9 cellular contexts compared by ENCODE assay signal in the genomic region with DNA sequence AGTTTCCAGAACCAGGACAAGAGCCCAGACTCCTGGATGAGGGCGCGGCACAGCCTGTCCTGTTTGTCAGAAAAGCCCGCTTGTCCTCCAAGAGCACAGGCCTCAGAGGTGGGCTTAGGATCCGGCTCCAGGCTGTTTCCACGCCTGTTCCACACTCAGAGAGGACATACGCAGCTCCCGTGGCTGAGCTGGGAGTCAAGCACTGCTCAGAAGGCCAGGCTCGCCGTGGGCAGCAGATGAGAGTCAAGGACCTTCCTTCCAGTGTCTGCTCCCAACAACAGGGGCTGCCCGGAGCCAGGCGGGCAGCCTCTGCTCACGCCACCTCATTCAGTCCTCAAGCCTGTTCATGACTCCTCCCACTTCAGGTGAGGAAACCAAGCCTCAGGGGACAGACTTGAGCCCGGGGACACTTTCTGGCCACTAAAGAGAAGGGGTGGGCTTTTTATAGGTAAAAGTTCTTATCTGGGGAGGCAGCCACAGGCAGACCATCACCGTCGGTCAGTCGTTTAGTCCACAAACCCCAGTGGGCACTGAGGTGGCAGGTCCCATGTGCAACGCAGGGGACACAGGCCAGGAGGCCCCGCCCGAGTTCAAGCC. TPM values are rescaled to one million over a fixed set of nuclear protein-coding genes. Genes with fewer than 3 reads are reported as not detected.
DNase-seq lines count a peak whose midpoint lies in the region; ATAC-seq and TF ChIP-seq lines count a peak whose summit lies in the region.
"Had no signal": no experiment of that assay in that cellular context is flagged by ENCODE, and none has a peak within 500 bp of the region (broad histone marks: within the 10 kb centered on the region; RNA-seq: fewer than 3 reads in every experiment).

No MANE protein-coding gene starts in this region.

- peaks cover 71 to 85% (median 79%) of the 10 kb centered on the region in 10 experiments for H3K4me1 ChIP-seq in BLaER1 treated with 17β-estradiol and CSF1 and Interleukin-3, amounts not matched to agents 10 nM and 100 nM
- peaks cover 55% of the 10 kb centered on the region for H3K4me1 ChIP-seq in cardiac muscle cell (ENCODE audit: low read depth)
- H3K4me1 ChIP-seq in prostate gland (replicated peaks), result peaks cover 45% of the 10 kb centered on the region

- peak overlapping the region in 2 of 10 experiments; percentile 37 to 38; a peak in 1 of 20 replicates for H3K4me3 ChIP-seq in BLaER1 treated with 17β-estradiol and CSF1 and Interleukin-3, amounts not matched to agents 10 nM and 100 nM
- H3K4me3 ChIP-seq in cardiac muscle cell (no peak overlapping the region), prostate gland (peak overlapping the region in 1 of 2 donors; percentile 32)

- no peaks in the 10 kb centered on the region for H3K9me3 Mint-ChIP-seq in activated T-helper 1 cell treated with anti-CD3 and anti-CD28 coated beads, Interleukin-12 subunit alpha, Interleukin-12 subunit beta, Interleukin-2, Interleukin-4 antibody, amounts not matched to agents 30 ng/mL and 10 ng/mL and 1 ng/mL, durations not matched to agents 14 hours and 24 hours and 36 hours
- H3K9me3 Mint-ChIP-seq in activated CD8-positive, alpha-beta T cell treated with anti-CD3 and anti-CD28 coated beads, Interleukin-2, amount 10 ng/mL, durations not matched to agents 7 days and 5 days (ENCODE audit: insufficient read depth), result no peaks in the 10 kb centered on the region

- H3K27me3 Mint-ChIP-seq in activated T-helper 1 cell treated with anti-CD3 and anti-CD28 coated beads, Interleukin-12 subunit alpha, Interleukin-12 subunit beta, Interleukin-2, Interleukin-4 antibody, amounts not matched to agents 30 ng/mL and 10 ng/mL and 1 ng/mL, durations not matched to agents 14 hours and 24 hours and 36 hours (ENCODE audit: insufficient read depth), result no peaks in the 10 kb centered on the region
- H3K27me3 Mint-ChIP-seq in activated CD8-positive, alpha-beta T cell treated with anti-CD3 and anti-CD28 coated beads, Interleukin-2, amount 10 ng/mL, durations not matched to agents 7 days and 5 days (ENCODE audit: low read depth), result no peaks in the 10 kb centered on the region

- POLR2A ChIA-PET in HEK293T (lab: Yijun Ruan, JAX), result interaction anchor here (1.6 to 2.4 kb wide), 2 partner anchors 30 kb away, joined by 9 read pairs; partner anchors contain the start of gene POLDIP3
- POLR2A ChIA-PET in activated CD8-positive, alpha-beta T cell treated with anti-CD3 and anti-CD28 coated beads, Interleukin-2, amount 10 ng/mL, durations not matched to agents 7 days and 5 days (lab: Charles Lee), result no interaction called here

- no peaks in the 10 kb centered on the region for H3K27me3 ChIP-seq in BLaER1 treated with 17β-estradiol and CSF1 and Interleukin-3, amounts not matched to agents 10 nM and 100 nM
- no peaks in the 10 kb centered on the region for H3K27me3 ChIP-seq in cardiac muscle cell
- no peaks in the 10 kb centered on the region for H3K27me3 ChIP-seq in prostate gland (replicated peaks; ENCODE audit: insufficient read depth)

- no peak for ATAC-seq in HG02610 (IDR thresholded peaks at IDR 0.05; ENCODE audit: unreplicated experiment)
- ATAC-seq in activated CD8-positive, alpha-beta T cell treated with anti-CD3 and anti-CD28 coated beads, Interleukin-2, amount 10 ng/mL, durations not matched to agents 7 days and 5 days, result no peak

- H3K36me3 Mint-ChIP-seq in activated T-helper 1 cell treated with anti-CD3 and anti-CD28 coated beads, Interleukin-12 subunit alpha, Interleukin-12 subunit beta, Interleukin-2, Interleukin-4 antibody, amounts not matched to agents 30 ng/mL and 10 ng/mL and 1 ng/mL, durations not matched to agents 14 hours and 24 hours and 36 hours (ENCODE audit: low read depth), result peaks cover 3% of the 10 kb centered on the region
- peaks cover 4% of the 10 kb centered on the region for H3K36me3 Mint-ChIP-seq in activated CD8-positive, alpha-beta T cell treated with anti-CD3 and anti-CD28 coated beads, Interleukin-2, amount 10 ng/mL, durations not matched to agents 7 days and 5 days (ENCODE audit: low read depth)

- peak overlapping the region; percentile 86 to 99 (median 96) for H3K4me2 ChIP-seq in BLaER1 treated with 17β-estradiol and CSF1 and Interleukin-3, amounts not matched to agents 10 nM and 100 nM

- peak; percentile 26 for TF ChIP-seq POLR2A in prostate gland (IDR thresholded peaks at IDR 0.05)

- peak overlapping the region in 8 of 11 experiments; percentile 2 to 66 (median 48); a peak in 12 of 22 replicates for H3K27ac ChIP-seq in BLaER1 treated with 17β-estradiol and CSF1 and Interleukin-3, amounts not matched to agents 10 nM and 100 nM
- peak overlapping the region; percentile 84 for H3K27ac ChIP-seq in cardiac muscle cell
- H3K27ac ChIP-seq in prostate gland, result peak overlapping the region; percentile 96 to 97

- intact Hi-C loops in activated T-helper 1 cell treated with anti-CD3 and anti-CD28 coated beads, Interleukin-12 subunit alpha, Interleukin-12 subunit beta, Interleukin-2, Interleukin-4 antibody, amounts not matched to agents 30 ng/mL and 10 ng/mL and 1 ng/mL, durations not matched to agents 14 hours and 24 hours and 36 hours (cut with micrococcal nuclease), result no loop called here
- intact Hi-C loops in prostate gland (cut with DNase I), result no loop called here

- peaks cover 68 to 84% (median 80%) of the 10 kb centered on the region in 11 experiments; a peak in 21 of 22 replicates for H4K20me1 ChIP-seq in BLaER1 treated with 17β-estradiol and CSF1 and Interleukin-3, amounts not matched to agents 10 nM and 100 nM

- CTCF ChIA-PET in HEK293T (lab: Yijun Ruan, JAX), result no interaction called here
- CTCF ChIA-PET in activated CD8-positive, alpha-beta T cell treated with anti-CD3 and anti-CD28 coated beads, Interleukin-2, amount 10 ng/mL, durations not matched to agents 7 days and 5 days (lab: Charles Lee), result no interaction called here

- 15% methylated on average over 17 of the region's 19 CpGs for WGBS in prostate gland

- H3K4me1 Mint-ChIP-seq in activated T-helper 1 cell treated with anti-CD3 and anti-CD28 coated beads, Interleukin-12 subunit alpha, Interleukin-12 subunit beta, Interleukin-2, Interleukin-4 antibody, amounts not matched to agents 30 ng/mL and 10 ng/mL and 1 ng/mL, durations not matched to agents 14 hours and 24 hours and 36 hours (ENCODE audit: low read depth), result peaks cover 15% of the 10 kb centered on the region
- H3K4me1 Mint-ChIP-seq in activated CD8-positive, alpha-beta T cell treated with anti-CD3 and anti-CD28 coated beads, Interleukin-2, amount 10 ng/mL, durations not matched to agents 7 days and 5 days (ENCODE audit: low read depth), result peaks cover 29% of the 10 kb centered on the region

- H3K27ac Mint-ChIP-seq in activated T-helper 1 cell treated with anti-CD3 and anti-CD28 coated beads, Interleukin-12 subunit alpha, Interleukin-12 subunit beta, Interleukin-2, Interleukin-4 antibody, amounts not matched to agents 30 ng/mL and 10 ng/mL and 1 ng/mL, durations not matched to agents 14 hours and 24 hours and 36 hours, result no peak overlapping the region
- H3K27ac Mint-ChIP-seq in activated CD8-positive, alpha-beta T cell treated with anti-CD3 and anti-CD28 coated beads, Interleukin-2, amount 10 ng/mL, durations not matched to agents 7 days and 5 days, result no peak overlapping the region

- DNase-seq in activated T-helper 1 cell treated with anti-CD3 and anti-CD28 coated beads, Interleukin-12 subunit alpha, Interleukin-12 subunit beta, Interleukin-2, Interleukin-4 antibody, amounts not matched to agents 30 ng/mL and 10 ng/mL and 1 ng/mL, durations not matched to agents 14 hours and 24 hours and 36 hours (ENCODE audit: low spot score), result no peak
- DNase-seq in cardiac muscle cell (ENCODE audit: low read depth in 1 of 2, low spot score in 1 of 2) (no peak), prostate gland (ENCODE audit: low spot score) (no peak), HEK293T (ENCODE audit: extremely low spot score) (no peak), GM10266 (ENCODE audit: extremely low spot score) (no peak)
- no peak for DNase-seq in activated CD8-positive, alpha-beta T cell treated with anti-CD3 and anti-CD28 coated beads, Interleukin-2, amount 10 ng/mL, durations not matched to agents 7 days and 5 days
- DNase-seq: activated CD4-positive, alpha-beta T cell treated with anti-CD3 and anti-CD28 coated beads, Interleukin-2, amount 50 U/mL, for 1 hour had no signal

- peak overlapping the region; percentile 32 to 93 (median 70); a peak in 20 of 22 replicates for H3K9ac ChIP-seq in BLaER1 treated with 17β-estradiol and CSF1 and Interleukin-3, amounts not matched to agents 10 nM and 100 nM

- TF ChIP-seq CTCF in cardiac muscle cell (IDR thresholded peaks at IDR 0.05; ENCODE audit: low read depth, low read length), result no peak
- no peak for TF ChIP-seq CTCF in prostate gland (IDR thresholded peaks at IDR 0.05)
- no peak for TF ChIP-seq CTCF in GM10266 (IDR thresholded peaks at IDR 0.05; ENCODE audit: control insufficient read depth, insufficient read depth, low read depth, missing control alignments)

- no peaks in the 10 kb centered on the region for H3K36me3 ChIP-seq in BLaER1 treated with 17β-estradiol and CSF1 and Interleukin-3, amounts not matched to agents 10 nM and 100 nM
- H3K36me3 ChIP-seq in cardiac muscle cell (no peaks in the 10 kb centered on the region), prostate gland (no peaks in the 10 kb centered on the region)

- H3K9me3 ChIP-seq in BLaER1 treated with 17β-estradiol and CSF1 and Interleukin-3, amounts not matched to agents 10 nM and 100 nM (replicated peaks in 1 of 11), result no peaks in the 10 kb centered on the region
- H3K9me3 ChIP-seq in cardiac muscle cell (ENCODE audit: low read depth) (no peaks in the 10 kb centered on the region), prostate gland (no peaks in the 10 kb centered on the region)

- peak overlapping the region; percentile 26 for H3K4me3 Mint-ChIP-seq in activated T-helper 1 cell treated with anti-CD3 and anti-CD28 coated beads, Interleukin-12 subunit alpha, Interleukin-12 subunit beta, Interleukin-2, Interleukin-4 antibody, amounts not matched to agents 30 ng/mL and 10 ng/mL and 1 ng/mL, durations not matched to agents 14 hours and 24 hours and 36 hours
- no peak overlapping the region for H3K4me3 Mint-ChIP-seq in activated CD8-positive, alpha-beta T cell treated with anti-CD3 and anti-CD28 coated beads, Interleukin-2, amount 10 ng/mL, durations not matched to agents 7 days and 5 days

RNA-seq across cellular contexts. Expression of gene CYB5R3, which starts 3.8 kb away (rescaled TPM):
- 69.8 and 75.1 TPM in 2 replicates for total RNA-seq in activated T-helper 1 cell treated with anti-CD3 and anti-CD28 coated beads, Interleukin-12 subunit alpha, Interleukin-12 subunit beta, Interleukin-2, Interleukin-4 antibody, amounts not matched to agents 30 ng/mL and 10 ng/mL and 1 ng/mL, durations not matched to agents 14 hours and 24 hours and 36 hours
- total RNA-seq in cardiac muscle cell (180 and 189 TPM in 2 replicates), prostate gland (100 to 1,000 TPM; 125 to 455 TPM)
- 357 and 366 TPM in 2 replicates for polyA plus RNA-seq in cardiac muscle cell
- 10 to 100 TPM; 87.7 to 91.4 TPM for total RNA-seq in activated CD8-positive, alpha-beta T cell treated with anti-CD3 and anti-CD28 coated beads, Interleukin-2, amount 10 ng/mL, durations not matched to agents 7 days and 5 days

RNA-seq across cellular contexts. Expression of gene ATP5MGL, which starts 5.0 kb away (rescaled TPM):
- 0.49 TPM in 1 of 2 replicates, not detected in the other for total RNA-seq in activated T-helper 1 cell treated with anti-CD3 and anti-CD28 coated beads, Interleukin-12 subunit alpha, Interleukin-12 subunit beta, Interleukin-2, Interleukin-4 antibody, amounts not matched to agents 30 ng/mL and 10 ng/mL and 1 ng/mL, durations not matched to agents 14 hours and 24 hours and 36 hours
- total RNA-seq in cardiac muscle cell (0.39 TPM in 1 of 2 replicates, not detected in the other), prostate gland (not detected)
- polyA plus RNA-seq in cardiac muscle cell, result 0.30 and 0.71 TPM in 2 replicates
- total RNA-seq in activated CD8-positive, alpha-beta T cell treated with anti-CD3 and anti-CD28 coated beads, Interleukin-2, amount 10 ng/mL, durations not matched to agents 7 days and 5 days, result 1 to 10 TPM in 1 of 2 experiments, under 1 TPM in 1; 0.63 to 1.4 TPM

RNA-seq across cellular contexts. Expression of gene POLDIP3, which starts 30.8 kb away (rescaled TPM):
- total RNA-seq in activated T-helper 1 cell treated with anti-CD3 and anti-CD28 coated beads, Interleukin-12 subunit alpha, Interleukin-12 subunit beta, Interleukin-2, Interleukin-4 antibody, amounts not matched to agents 30 ng/mL and 10 ng/mL and 1 ng/mL, durations not matched to agents 14 hours and 24 hours and 36 hours, result 77.9 and 87.2 TPM in 2 replicates
- total RNA-seq in cardiac muscle cell (41.5 and 58.8 TPM in 2 replicates), prostate gland (10 to 100 TPM; 46.4 to 62.6 TPM)
- polyA plus RNA-seq in cardiac muscle cell, result 63.1 and 92.3 TPM in 2 replicates
- total RNA-seq in activated CD8-positive, alpha-beta T cell treated with anti-CD3 and anti-CD28 coated beads, Interleukin-2, amount 10 ng/mL, durations not matched to agents 7 days and 5 days, result 10 to 100 TPM; 77.2 to 80.6 TPM
